In genomic region chr10:31318382-31318853, GRCh38 we compare ENCODE assay signal across 8 cellular contexts. TPM values are rescaled to one million over a fixed set of nuclear protein-coding genes. Genes with fewer than 3 reads are reported as not detected.
DNase-seq lines count a peak whose midpoint lies in the region; ATAC-seq lines count a peak whose summit lies in the region.

No MANE protein-coding gene starts in this region.

- peak overlapping the region; percentile 97 to 100 (median 99) for H3K4me3 Mint-ChIP-seq in CD4-positive, alpha-beta memory T cell
- H3K4me3 Mint-ChIP-seq in activated naive CD8-positive, alpha-beta T cell: peak overlapping the region; percentile 99

- peak overlapping the region; percentile 94 to 100 (median 99) for H3K27ac Mint-ChIP-seq in CD4-positive, alpha-beta memory T cell
- H3K27ac Mint-ChIP-seq in activated naive CD8-positive, alpha-beta T cell: peak overlapping the region; percentile 99

- H3K36me3 ChIP-seq in CD4-positive, alpha-beta memory T cell (ENCODE audit: insufficient read depth, low read length): no peaks in the 10 kb centered on the region

- peak overlapping the region; percentile 88 for H3K27ac ChIP-seq in CD4-positive, alpha-beta memory T cell (ENCODE audit: low read depth, low read length)

- no peaks in the 10 kb centered on the region for H3K27me3 Mint-ChIP-seq in CD4-positive, alpha-beta memory T cell
- no peaks in the 10 kb centered on the region for H3K27me3 Mint-ChIP-seq in activated naive CD8-positive, alpha-beta T cell

- peaks cover 0 to 4% (median 0%) of the 10 kb centered on the region in 8 donors for H3K9me3 Mint-ChIP-seq in CD4-positive, alpha-beta memory T cell
- no peaks in the 10 kb centered on the region for H3K9me3 Mint-ChIP-seq in activated naive CD8-positive, alpha-beta T cell (ENCODE audit: low read depth)

- peaks cover 24 to 50% (median 34%) of the 10 kb centered on the region in 4 donors for H3K4me1 Mint-ChIP-seq in CD4-positive, alpha-beta memory T cell
- H3K4me1 Mint-ChIP-seq in activated naive CD8-positive, alpha-beta T cell (ENCODE audit: low read depth): peaks cover 36% of the 10 kb centered on the region

- peak overlapping the region; percentile 55 to 73 for H3K4me3 ChIP-seq in CD4-positive, alpha-beta memory T cell (ENCODE audit: low read length in 2 of 2)

- CTCF ChIA-PET in CD4-positive, alpha-beta memory T cell (lab: Charles Lee; ENCODE audit: partially characterized antibody): interaction anchor here (0.5 to 1.5 kb wide), 2 partner anchors 188 to 534 kb away, joined by 3 to 8 read pairs; no protein-coding TSS in a partner anchor

- intact Hi-C loops in CD4-positive, alpha-beta memory T cell (cut with micrococcal nuclease): loop anchor here (1.0 to 10.0 kb wide), 6 partner anchors 186 to 1026 kb away; partner anchors contain the start of genes ARHGAP12 and EPC1
- intact Hi-C loops in cardiac septum (cut with DNase I): loop anchor here (2.0 to 5.0 kb wide), 5 partner anchors 161 to 534 kb away; partner anchors contain the start of gene ZNF438
- intact Hi-C loops in posterior vena cava (cut with DNase I): loop anchor here in 1 of 2 donors (10.0 kb wide), 1 partner anchor 184 kb away; no protein-coding TSS in a partner anchor

- peak; percentile 68 to 88 (median 74) for DNase-seq in CD4-positive, alpha-beta memory T cell
- DNase-seq in SIG-M5 treated with dmso at 0.1 percent for 504 hours (lab: John Stamatoyannopoulos, UW; ENCODE audit: unreplicated experiment) (peak; percentile 74), cardiac septum (ENCODE audit: low spot score) (peak; percentile 91), posterior vena cava (ENCODE audit: low spot score) (peak; percentile 90), NCI-H526 (lab: John Stamatoyannopoulos, UW) (no peak)

- H3K9me3 ChIP-seq in CD4-positive, alpha-beta memory T cell (ENCODE audit: control insufficient read depth in 1 of 2, low read length in 2 of 2): no peaks in the 10 kb centered on the region

- no peaks in the 10 kb centered on the region for H3K27me3 ChIP-seq in CD4-positive, alpha-beta memory T cell (ENCODE audit: insufficient read depth, low read length)

- peak; percentile 55 for ATAC-seq in GM19324 (IDR thresholded peaks at IDR 0.05; ENCODE audit: low FRiP score, unreplicated experiment)
- peak; percentile 72 for ATAC-seq in HG03432 (IDR thresholded peaks at IDR 0.05; ENCODE audit: unreplicated experiment)

- POLR2A ChIA-PET in CD4-positive, alpha-beta memory T cell (lab: Charles Lee; ENCODE audit: partially characterized antibody): interaction anchor here (0.6 to 2.1 kb wide), 10 partner anchors 9 to 617 kb away, joined by 3 to 18 read pairs (median 4); partner anchors contain the start of gene ZNF438

- H3K4me1 ChIP-seq in CD4-positive, alpha-beta memory T cell (ENCODE audit: insufficient read depth, low read length): peaks cover 30% of the 10 kb centered on the region

- H3K36me3 Mint-ChIP-seq in CD4-positive, alpha-beta memory T cell: peaks cover 0 to 17% of the 10 kb centered on the region in 2 donors
- no peaks in the 10 kb centered on the region for H3K36me3 Mint-ChIP-seq in activated naive CD8-positive, alpha-beta T cell

RNA-seq across cellular contexts. Expression of gene ZEB1, which starts 0.6 kb away (rescaled TPM):
- total RNA-seq in CD4-positive, alpha-beta memory T cell: 10 to 100 TPM; 68.7 to 70.6 TPM
- 10 to 100 TPM; 19.1 to 31.3 TPM for polyA plus RNA-seq in CD4-positive, alpha-beta memory T cell
- total RNA-seq in cardiac septum: 149 TPM
- 100 to 1,000 TPM; 118 to 141 TPM for total RNA-seq in posterior vena cava

Comparison
In these comparisons a context has a peak if more than half of its experiments do, and no peak if none do; other contexts are left out.
1. DNase-seq: peak in CD4-positive, alpha-beta memory T cell (5 of 5), SIG-M5 treated with dmso at 0.1 percent for 504 hours (single experiment), cardiac septum (single experiment) and posterior vena cava (single experiment); none in NCI-H526 (0 of 2).